9 cellular contexts compared by ENCODE assay signal in the genomic region with DNA sequence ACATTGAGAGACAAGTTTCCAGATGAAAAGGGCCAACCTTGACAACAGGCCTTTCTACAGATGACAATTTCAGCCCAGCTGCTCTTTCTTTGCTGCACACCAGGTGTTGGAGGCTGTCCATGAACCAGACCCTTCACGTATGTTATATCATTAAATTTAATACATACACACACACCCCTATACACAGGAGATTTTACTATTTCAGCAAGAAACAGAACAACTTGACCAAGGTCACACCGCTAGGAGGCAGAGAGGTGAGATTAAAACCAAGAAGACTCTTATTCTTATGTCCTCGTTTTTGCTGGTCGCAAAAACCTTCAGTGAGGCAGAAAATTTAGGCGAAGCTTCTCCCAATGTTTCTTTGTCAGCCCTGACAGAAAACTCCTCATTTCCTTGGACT.
"Had no signal": no experiment of that assay in that cellular context is flagged by ENCODE, and none has a peak within 500 bp of the region (broad histone marks: within the 10 kb centered on the region; RNA-seq: fewer than 3 reads in every experiment).

No MANE protein-coding gene starts in this region.

- H3K36me3 ChIP-seq: HAP-1 had no signal

- DNase-seq: GM23248, GOT3, H7, H9, HCEC 1CT, HFFc6 had no signal

- H3K27ac ChIP-seq: GM23248 had no signal

- H3K9ac ChIP-seq: GM23248 had no signal

- H3K9me3 ChIP-seq: HAP-1 had no signal

- FAIRE-seq: H54 had no signal

- H2AFZ ChIP-seq: GM23248, GM23338 had no signal

- H3K4me2 ChIP-seq: GM23338 had no signal

- H3K4me3 ChIP-seq: GM23248, GM23338, HAP-1 had no signal

- H3K4me1 ChIP-seq: HAP-1 had no signal
